In genomic region chr11:121767433-121767832, GRCh38 we compare ENCODE assay signal across 9 cellular contexts.
A peak's percentile ranks its signal among the peaks of the same experiment; 100 is the strongest.
DNase-seq lines count a peak whose midpoint lies in the region; ATAC-seq lines count a peak whose summit lies in the region.
"Had no signal": no experiment of that assay in that cellular context is flagged by ENCODE, and none has a peak within 500 bp of the region (broad histone marks: within the 10 kb centered on the region; RNA-seq: fewer than 3 reads in every experiment).

No MANE protein-coding gene starts in this region.

- ATAC-seq in GM18498 (IDR thresholded peaks at IDR 0.05; ENCODE audit: unreplicated experiment) (peak; percentile 74), GM21390 (IDR thresholded peaks at IDR 0.05; ENCODE audit: unreplicated experiment) (peak; percentile 77), HG03175 (IDR thresholded peaks at IDR 0.05; ENCODE audit: unreplicated experiment) (peak; percentile 76), HG03097 (IDR thresholded peaks at IDR 0.05; ENCODE audit: low FRiP score, unreplicated experiment) (no peak)

- DNase-seq in foreskin melanocyte (peak; percentile 39), SW480 (ENCODE audit: low spot score) (no peak), NCI-H2081 (lab: John Stamatoyannopoulos, UW) (no peak), NCI-H524 treated with DMSO at 0.1 percent for 48 hours (lab: John Stamatoyannopoulos, UW) (no peak)
- DNase-seq: stimulated activated CD4-positive, alpha-beta T cell treated with anti-CD3 and anti-CD28 coated beads, Interleukin-15, amount 100 ng/mL, for 24 hours had no signal
